Comparison of ENCODE assay signal across 25 cellular contexts in genomic region chr2:33188799-33189198, GRCh38.
A peak's percentile ranks its signal among the peaks of the same experiment; 100 is the strongest.
DNase-seq lines count a peak whose midpoint lies in the region; ATAC-seq, FAIRE-seq and TF ChIP-seq lines count a peak whose summit lies in the region.
"Had no signal": no experiment of that assay in that cellular context is flagged by ENCODE, and none has a peak within 500 bp of the region (broad histone marks: within the 10 kb centered on the region; RNA-seq: fewer than 3 reads in every experiment).

No MANE protein-coding gene starts in this region.

- CTCF ChIA-PET in K562 (lab: Yijun Ruan, JAX; ENCODE audit: low intra/inter-chr PET ratio), result no interaction called here

- no peaks in the 10 kb centered on the region; the same call in 1 of the 2 replicates for H4K20me1 ChIP-seq in K562 (replicated peaks; ENCODE audit: control insufficient read depth, insufficient read depth, low read length)
- H4K20me1 ChIP-seq: BLaER1 treated with 17β-estradiol and CSF1 and Interleukin-3, amounts not matched to agents 10 nM and 100 nM had no signal

- H3K36me3 ChIP-seq in K562 (ENCODE audit: control insufficient read depth, insufficient read depth, low read length) (no peaks in the 10 kb centered on the region; the same call in 2 of the 3 replicates), ascending aorta (peaks cover 40 to 54% of the 10 kb centered on the region in 2 donors)
- H3K36me3 ChIP-seq: BLaER1 treated with 17β-estradiol and CSF1 and Interleukin-3, amounts not matched to agents 10 nM and 100 nM had no signal

- no peak overlapping the region for H3K4me3 Mint-ChIP-seq in activated naive CD8-positive, alpha-beta T cell treated with anti-CD3 and anti-CD28 coated beads for 36 hours
- H3K4me3 Mint-ChIP-seq: B cell; CD4-positive, alpha-beta T cell; CD8-positive, alpha-beta T cell had no signal

- FAIRE-seq in K562 (lab: Jason Lieb, UNC), result no peak
- FAIRE-seq: A549, GM12878, GM12892, GM18507 had no signal

- H3K4me2 ChIP-seq in K562 (ENCODE audit: insufficient read depth, low read length), result no peak overlapping the region
- H3K4me2 ChIP-seq: A549; BLaER1 treated with 17β-estradiol and CSF1 and Interleukin-3, amounts not matched to agents 10 nM and 100 nM had no signal

- TF ChIP-seq CTCF in K562 (IDR thresholded peaks at IDR 0.05 in 2 of 3, conservative IDR thresholded peaks at IDR 0.05 in 1 of 3; ENCODE audit: insufficient read depth in 2 of 3, low read depth in 1 of 3, low read length in 3 of 3), result no peak
- TF ChIP-seq CTCF in ascending aorta (IDR thresholded peaks at IDR 0.05), result no peak

- no peaks in the 10 kb centered on the region for H3K9me1 ChIP-seq in K562 (ENCODE audit: control insufficient read depth, insufficient read depth, low read length)

- H3K4me1 Mint-ChIP-seq in activated naive CD8-positive, alpha-beta T cell treated with anti-CD3 and anti-CD28 coated beads for 36 hours, result no peaks in the 10 kb centered on the region
- H3K4me1 Mint-ChIP-seq: B cell had no signal

- 52% methylated on average over 3 of the region's 3 CpGs for WGBS in K562 (ENCODE audit: insufficient coverage, low coverage, missing lambda C conversion rate)

- DNase-seq in Right ventricle myocardium inferior (ENCODE audit: missing footprints), result peak; percentile 25
- DNase-seq in Right ventricle myocardium superior, result no peak
- no peak for DNase-seq in K562 (ENCODE audit: extremely low read depth in 1 of 4, low spot score in 3 of 4)
- DNase-seq in ascending aorta (ENCODE audit: low spot score in 2 of 2), result no peak
- no peak for DNase-seq in activated naive CD8-positive, alpha-beta T cell treated with anti-CD3 and anti-CD28 coated beads for 36 hours
- DNase-seq: AML-193; Caco-2; Calu3; CD4-positive, alpha-beta T cell; CD8-positive, alpha-beta T cell; DMS 273 treated with DMSO at 0.1 percent for 48 hours; DMS153; DMS53; DMS79; DND-41; EL; GDM1 had no signal

- H3K9me3 ChIP-seq in K562 (replicated peaks; ENCODE audit: control insufficient read depth, insufficient read depth, low read depth, low read length) (no peaks in the 10 kb centered on the region), ascending aorta (no peaks in the 10 kb centered on the region)
- H3K9me3 ChIP-seq: A549; BLaER1 treated with 17β-estradiol and CSF1 and Interleukin-3, amounts not matched to agents 10 nM and 100 nM; Caco-2 had no signal

- no peaks in the 10 kb centered on the region for H3K79me2 ChIP-seq in K562 (ENCODE audit: control insufficient read depth, insufficient read depth, low read length)

- no TSS peak for BruUV-seq in K562 (replicated peaks; lab: Mats Ljungman, UMichigan)

- H3K4me1 ChIP-seq in K562 (replicated peaks in 1 of 2; ENCODE audit: control insufficient read depth in 2 of 2, insufficient read depth in 2 of 2, low read length in 2 of 2) (peaks cover 0 to 4% of the 10 kb centered on the region in 2 experiments; a peak in 2 of 5 replicates), ascending aorta (peaks cover 3 to 25% of the 10 kb centered on the region in 2 donors)
- H3K4me1 ChIP-seq: BLaER1 treated with 17β-estradiol and CSF1 and Interleukin-3, amounts not matched to agents 10 nM and 100 nM had no signal

- H3K27ac ChIP-seq in K562 (ENCODE audit: extremely low read depth, low read depth, low read length) (no peak overlapping the region), ascending aorta (peak overlapping the region in 1 of 2 donors; percentile 26)
- H3K27ac ChIP-seq: 22Rv1; A549; BLaER1 treated with 17β-estradiol and CSF1 and Interleukin-3, amounts not matched to agents 10 nM and 100 nM; C4-2B had no signal

- ATAC-seq in Right ventricle myocardium inferior (no peak), Right ventricle myocardium superior (ENCODE audit: poor library complexity) (no peak), K562 (no peak)
- ATAC-seq: A549; CD8-positive, alpha-beta T cell; GM12878 had no signal

- TF ChIP-seq EP300 in K562 (IDR thresholded peaks at IDR 0.05; ENCODE audit: low read length), result no peak

- H3K27ac Mint-ChIP-seq in activated naive CD8-positive, alpha-beta T cell treated with anti-CD3 and anti-CD28 coated beads for 36 hours, result no peak overlapping the region
- H3K27ac Mint-ChIP-seq: B cell; CD4-positive, alpha-beta T cell; CD8-positive, alpha-beta T cell had no signal

- no peaks in the 10 kb centered on the region for H3K9me3 Mint-ChIP-seq in activated naive CD8-positive, alpha-beta T cell treated with anti-CD3 and anti-CD28 coated beads for 36 hours
- H3K9me3 Mint-ChIP-seq: CD4-positive, alpha-beta T cell; CD8-positive, alpha-beta T cell had no signal

- no peaks in the 10 kb centered on the region for H3K36me3 Mint-ChIP-seq in activated naive CD8-positive, alpha-beta T cell treated with anti-CD3 and anti-CD28 coated beads for 36 hours
- H3K36me3 Mint-ChIP-seq: CD8-positive, alpha-beta T cell had no signal

- no peak overlapping the region for H2AFZ ChIP-seq in K562 (ENCODE audit: low read depth, low read length)

- POLR2A ChIA-PET in K562 (lab: Yijun Ruan, JAX), result interaction anchor here (0.7 kb wide), 1 partner anchor 400 kb away, joined by 3 read pairs; no protein-coding TSS in a partner anchor

- in situ Hi-C loops in K562 (cut with MboI), result no loop called here

- no peaks in the 10 kb centered on the region for H3K27me3 Mint-ChIP-seq in activated naive CD8-positive, alpha-beta T cell treated with anti-CD3 and anti-CD28 coated beads for 36 hours
- H3K27me3 Mint-ChIP-seq: CD4-positive, alpha-beta T cell had no signal

- no peak overlapping the region for H3K9ac ChIP-seq in K562 (ENCODE audit: insufficient read depth in 1 of 2, low read depth in 2 of 2, low read length in 2 of 2)
- H3K9ac ChIP-seq: BLaER1 treated with 17β-estradiol and CSF1 and Interleukin-3, amounts not matched to agents 10 nM and 100 nM had no signal

- TF ChIP-seq POLR2A in K562 (conservative IDR thresholded peaks at IDR 0.05), result no peak

- H3K27me3 ChIP-seq in K562 (ENCODE audit: control insufficient read depth in 2 of 2, insufficient read depth in 2 of 2, low read length in 2 of 2) (no peaks in the 10 kb centered on the region), ascending aorta (no peaks in the 10 kb centered on the region)
- H3K27me3 ChIP-seq: BLaER1 treated with 17β-estradiol and CSF1 and Interleukin-3, amounts not matched to agents 10 nM and 100 nM had no signal

- intact Hi-C loops in Right ventricle myocardium inferior (cut with DNase I), result no loop called here
- intact Hi-C loops in Right ventricle myocardium superior (cut with DNase I), result no loop called here
- intact Hi-C loops in K562 (cut with micrococcal nuclease), result no loop called here
- intact Hi-C loops in ascending aorta (cut with DNase I), result no loop called here

- TF ChIP-seq RAD21 in K562 (CRISPR knock-in tag; conservative IDR thresholded peaks at IDR 0.05 in 1 of 2, IDR thresholded peaks at IDR 0.05 in 1 of 2), result no peak

- H3K4me3 ChIP-seq in K562 (no peak overlapping the region), ascending aorta (no peak overlapping the region)
- H3K4me3 ChIP-seq: A549; BLaER1 treated with 17β-estradiol and CSF1 and Interleukin-3, amounts not matched to agents 10 nM and 100 nM; GM12878 had no signal

TF ChIP-seq in K562, 482 proteins besides CTCF, POLR2A, EP300 and RAD21 (continues in another document):
- no peak for TF ChIP-seq CSDE1 (IDR thresholded peaks at IDR 0.05)
